ENCODE assay signal across 40 cellular contexts in the genomic region with DNA sequence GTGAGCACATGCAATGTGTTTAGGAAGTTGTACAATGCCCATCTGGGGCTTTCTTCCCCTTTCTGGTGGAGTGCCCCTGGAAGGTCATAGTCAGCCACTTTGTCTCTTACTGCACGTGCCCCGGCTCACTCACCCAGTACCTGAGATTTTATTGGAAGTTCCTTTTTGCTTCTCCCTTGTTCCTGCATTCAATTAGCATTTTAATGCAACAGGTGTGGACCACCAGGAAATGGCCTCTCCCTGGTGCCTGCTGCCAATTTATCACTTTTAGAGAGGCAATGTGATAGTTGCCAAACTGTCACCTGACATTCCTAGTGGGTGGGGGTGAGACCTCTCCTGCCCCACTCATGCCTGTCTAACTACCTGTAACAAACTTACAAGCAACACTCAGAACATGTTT.
"Had no signal": no experiment of that assay in that cellular context is flagged by ENCODE, and none has a peak within 500 bp of the region (broad histone marks: within the 10 kb centered on the region; RNA-seq: fewer than 3 reads in every experiment).

No MANE protein-coding gene starts in this region.

- H3K4me3 ChIP-seq: Peyer's patch, SJSA1 had no signal

- DNase-seq: activated CD4-positive, alpha-beta memory T cell treated with anti-CD3 and anti-CD28 coated beads, Interleukin-2, amount 10 ng/mL, durations not matched to agents 7 days and 5 days; activated CD4-positive, alpha-beta T cell treated with anti-CD3 and anti-CD28 coated beads for 1 hour; activated CD4-positive, alpha-beta T cell treated with anti-CD3 and anti-CD28 coated beads for 48 hours; activated CD4-positive, CD25-positive, alpha-beta regulatory T cell; activated CD8-positive, alpha-beta memory T cell treated with anti-CD3 and anti-CD28 coated beads for 24 hours; activated CD8-positive, alpha-beta memory T cell treated with anti-CD3 and anti-CD28 coated beads, Interleukin-2, amount 10 ng/mL, durations not matched to agents 7 days and 5 days; activated CD8-positive, alpha-beta memory T cell treated with anti-CD3 and anti-CD28 coated beads, Interleukin-2, amount 50 U/mL, for 48 hours; activated effector memory CD4-positive, alpha-beta T cell treated with anti-CD3 and anti-CD28 coated beads, Interleukin-2, amount 50 U/mL, for 16 hours; activated naive CD4-positive, alpha-beta T cell; activated naive CD4-positive, alpha-beta T cell treated with anti-CD3 and anti-CD28 coated beads, Interleukin-2, amount 50 U/mL, for 16 hours; activated naive CD8-positive, alpha-beta T cell treated with anti-CD3 and anti-CD28 coated beads for 36 hours; activated T-cell treated with anti-CD3 and anti-CD28 coated beads, Interleukin-2, amount 50 U/mL, for 48 hours; amniotic stem cell; aorta; brain microvascular endothelial cell; central memory CD4-positive, alpha-beta T cell; MM.1S; MV-4-11; NCI-H1092; NCI-H1436 treated with DMSO at 0.1 percent for 48 hours; NCI-H1694 treated with DMSO at 0.1 percent for 48 hours; NCI-H2029; NCI-H2171 treated with DMSO at 0.1 percent for 48 hours; NCI-H2227 treated with DMSO at 0.1 percent for 48 hours; NCI-H446; NCI-H510A treated with DMSO at 0.1 percent for 48 hours; NCI-H526 treated with DMSO at 0.1 percent for 48 hours; NCI-H82; NK-92 treated with Interleukin-12 subunit alpha and Interleukin-12 subunit beta, amount 100 ng/mL, for 24 hours; PC-3; Peyer's patch; RPMI8226; SHP77 treated with DMSO at 0.1 percent for 48 hours; SK-N-SH had no signal

- H3K4me1 Mint-ChIP-seq: activated CD4-positive, alpha-beta memory T cell treated with anti-CD3 and anti-CD28 coated beads, Interleukin-2, amount 10 ng/mL, durations not matched to agents 7 days and 5 days; activated CD8-positive, alpha-beta memory T cell treated with anti-CD3 and anti-CD28 coated beads, Interleukin-2, amount 10 ng/mL, durations not matched to agents 7 days and 5 days; activated naive CD8-positive, alpha-beta T cell treated with anti-CD3 and anti-CD28 coated beads for 36 hours; activated T-helper 17 cell treated with anti-CD3 and anti-CD28 coated beads, Interleukin-2, amount 50 U/mL, for 72 hours had no signal

- H3K4me2 ChIP-seq: KMS-11, SK-N-SH had no signal

- ATAC-seq: activated CD8-positive, alpha-beta memory T cell treated with anti-CD3 and anti-CD28 coated beads, Interleukin-2, amount 10 ng/mL, durations not matched to agents 7 days and 5 days; activated T-helper 17 cell treated with anti-CD3 and anti-CD28 coated beads, Interleukin-2, amount 50 U/mL, for 72 hours; PC-3 had no signal

- H3K4me3 Mint-ChIP-seq: activated CD4-positive, alpha-beta memory T cell treated with anti-CD3 and anti-CD28 coated beads, Interleukin-2, amount 10 ng/mL, durations not matched to agents 7 days and 5 days; activated CD8-positive, alpha-beta memory T cell treated with anti-CD3 and anti-CD28 coated beads, Interleukin-2, amount 10 ng/mL, durations not matched to agents 7 days and 5 days; activated naive CD8-positive, alpha-beta T cell treated with anti-CD3 and anti-CD28 coated beads for 36 hours; activated T-helper 17 cell treated with anti-CD3 and anti-CD28 coated beads, Interleukin-2, amount 50 U/mL, for 72 hours; T-helper 1 cell treated with Interleukin-12 subunit alpha and Interleukin-12 subunit beta and Interleukin-4 antibody, amounts not matched to agents 30 μg/mL and 1 μg/mL, for 36 hours; T-helper 2 cell treated with Interferon-gamma antibody and Interleukin-4, amounts not matched to agents 5 μg/mL and 100 μg/mL, for 36 hours had no signal

- H3K9ac ChIP-seq: KMS-11, SK-N-SH had no signal

- H3K27ac Mint-ChIP-seq: activated CD4-positive, alpha-beta memory T cell treated with anti-CD3 and anti-CD28 coated beads, Interleukin-2, amount 10 ng/mL, durations not matched to agents 7 days and 5 days; activated CD8-positive, alpha-beta memory T cell treated with anti-CD3 and anti-CD28 coated beads, Interleukin-2, amount 10 ng/mL, durations not matched to agents 7 days and 5 days; activated naive CD8-positive, alpha-beta T cell treated with anti-CD3 and anti-CD28 coated beads for 36 hours; activated T-helper 17 cell treated with anti-CD3 and anti-CD28 coated beads, Interleukin-2, amount 50 U/mL, for 72 hours; T-helper 1 cell treated with Interleukin-12 subunit alpha and Interleukin-12 subunit beta and Interleukin-4 antibody, amounts not matched to agents 30 μg/mL and 1 μg/mL, for 36 hours; T-helper 2 cell treated with Interferon-gamma antibody and Interleukin-4, amounts not matched to agents 5 μg/mL and 100 μg/mL, for 36 hours had no signal

- H3K9me3 Mint-ChIP-seq: activated CD4-positive, alpha-beta memory T cell treated with anti-CD3 and anti-CD28 coated beads, Interleukin-2, amount 10 ng/mL, durations not matched to agents 7 days and 5 days; activated T-helper 17 cell treated with anti-CD3 and anti-CD28 coated beads, Interleukin-2, amount 50 U/mL, for 72 hours; T-helper 1 cell treated with Interleukin-12 subunit alpha and Interleukin-12 subunit beta and Interleukin-4 antibody, amounts not matched to agents 30 μg/mL and 1 μg/mL, for 36 hours had no signal

- H3K36me3 Mint-ChIP-seq: activated CD8-positive, alpha-beta memory T cell treated with anti-CD3 and anti-CD28 coated beads, Interleukin-2, amount 10 ng/mL, durations not matched to agents 7 days and 5 days; activated naive CD8-positive, alpha-beta T cell treated with anti-CD3 and anti-CD28 coated beads for 36 hours had no signal

- H3K27ac ChIP-seq: brain microvascular endothelial cell, KMS-11, Peyer's patch, SJSA1, VCaP had no signal

- H3K27me3 Mint-ChIP-seq: activated CD4-positive, alpha-beta memory T cell treated with anti-CD3 and anti-CD28 coated beads, Interleukin-2, amount 10 ng/mL, durations not matched to agents 7 days and 5 days; activated naive CD8-positive, alpha-beta T cell treated with anti-CD3 and anti-CD28 coated beads for 36 hours; activated T-helper 17 cell treated with anti-CD3 and anti-CD28 coated beads, Interleukin-2, amount 50 U/mL, for 72 hours had no signal

- H3K27me3 ChIP-seq: brain microvascular endothelial cell, Peyer's patch, SJSA1 had no signal

- H3K9me3 ChIP-seq: Peyer's patch, SJSA1, SK-N-SH had no signal

- H3K36me3 ChIP-seq: brain microvascular endothelial cell, Peyer's patch, SJSA1 had no signal

- H3K4me1 ChIP-seq: Peyer's patch, SJSA1 had no signal
